8 cellular contexts compared by ENCODE assay signal in genomic region chr19:30784850-30785459, GRCh38.
A peak's percentile ranks its signal among the peaks of the same experiment; 100 is the strongest.
DNase-seq lines count a peak whose midpoint lies in the region; ATAC-seq and TF ChIP-seq lines count a peak whose summit lies in the region.

No MANE protein-coding gene starts in this region.

- intact Hi-C loops in prostate gland (cut with DNase I), result no loop called here

- H3K79me2 ChIP-seq in SK-N-SH (ENCODE audit: insufficient read depth) (no peaks in the 10 kb centered on the region), OCI-LY1 (ENCODE audit: insufficient read depth, low read length) (no peaks in the 10 kb centered on the region)

- H3K27me3 Mint-ChIP-seq in stimulated activated memory B cell treated with anti-CD40 and anti-IgM and Interleukin-4, amounts not matched to agents 10 μg/mL and 1 μg/mL and 100 μg/mL, for 72 hours, result no peaks in the 10 kb centered on the region

- no peaks in the 10 kb centered on the region for H3K4me1 Mint-ChIP-seq in stimulated activated memory B cell treated with anti-CD40 and anti-IgM and Interleukin-4, amounts not matched to agents 10 μg/mL and 1 μg/mL and 100 μg/mL, for 72 hours

- no peak overlapping the region for H3K4me3 Mint-ChIP-seq in stimulated activated memory B cell treated with anti-CD40 and anti-IgM and Interleukin-4, amounts not matched to agents 10 μg/mL and 1 μg/mL and 100 μg/mL, for 72 hours

- H3K27ac ChIP-seq in SK-N-SH (ENCODE audit: low read depth in 2 of 2, low read length in 1 of 2) (no peak overlapping the region), OCI-LY1 (ENCODE audit: low read depth, low read length, poor library complexity, severe bottlenecking) (no peak overlapping the region), gastroesophageal sphincter (no peak overlapping the region), prostate gland (no peak overlapping the region)

- H3K4me3 ChIP-seq in SK-N-SH (ENCODE audit: low read depth in 2 of 2, low read length in 1 of 2) (no peak overlapping the region; a peak in 1 of 4 replicates), OCI-LY1 (ENCODE audit: low read depth, low read length, poor library complexity, severe bottlenecking) (no peak overlapping the region), gastroesophageal sphincter (no peak overlapping the region), prostate gland (no peak overlapping the region)

- no peak for TF ChIP-seq EP300 in SK-N-SH (IDR thresholded peaks at IDR 0.05; ENCODE audit: borderline replicate concordance in 1 of 2, low read depth in 1 of 2, low read length in 1 of 2)
- TF ChIP-seq EP300 in gastroesophageal sphincter (IDR thresholded peaks at IDR 0.05), result no peak

- H3K4me2 ChIP-seq in SK-N-SH, result no peak overlapping the region
- H3K4me2 ChIP-seq in OCI-LY1 (ENCODE audit: low read length), result no peak overlapping the region

- TF ChIP-seq POLR2A in gastroesophageal sphincter (IDR thresholded peaks at IDR 0.05) (no peak), prostate gland (IDR thresholded peaks at IDR 0.05) (no peak)

- no peaks in the 10 kb centered on the region for H3F3A ChIP-seq in SK-N-SH (replicated peaks; ENCODE audit: insufficient read depth)
- H3F3A ChIP-seq in OCI-LY1 (ENCODE audit: insufficient read depth, low read length), result no peaks in the 10 kb centered on the region

- ATAC-seq in SK-N-SH treated with all-trans-retinoic acid at 6 μM for 48 hours (no peak), gastroesophageal sphincter (no peak)
- ATAC-seq in stimulated activated memory B cell treated with anti-CD40 and anti-IgM and Interleukin-4, amounts not matched to agents 10 μg/mL and 1 μg/mL and 100 μg/mL, for 72 hours, result no peak

- H3K27me3 ChIP-seq in SK-N-SH (ENCODE audit: insufficient read depth) (no peaks in the 10 kb centered on the region), OCI-LY1 (ENCODE audit: insufficient read depth, low read length) (no peaks in the 10 kb centered on the region), gastroesophageal sphincter (no peaks in the 10 kb centered on the region), prostate gland (replicated peaks; ENCODE audit: insufficient read depth) (no peaks in the 10 kb centered on the region)

- peaks cover 0 to 10% of the 10 kb centered on the region in 2 experiments; a peak in 2 of 4 replicates for H3K4me1 ChIP-seq in SK-N-SH (ENCODE audit: control insufficient read depth in 1 of 2, insufficient read depth in 2 of 2, low read depth in 1 of 2, low read length in 1 of 2)
- no peaks in the 10 kb centered on the region for H3K4me1 ChIP-seq in OCI-LY1 (ENCODE audit: insufficient read depth, low read length, severe bottlenecking)
- H3K4me1 ChIP-seq in gastroesophageal sphincter, result no peaks in the 10 kb centered on the region
- H3K4me1 ChIP-seq in prostate gland (replicated peaks), result no peaks in the 10 kb centered on the region

- no peak for DNase-seq in SK-N-SH
- peak; percentile 51 for DNase-seq in activated T-cell treated with anti-CD3 and anti-CD28 coated beads, Interleukin-2, amount 50 U/mL, for 1 hour
- peak; percentile 32 for DNase-seq in prostate gland (ENCODE audit: low spot score)
- DNase-seq in NCI-H1092 (lab: John Stamatoyannopoulos, UW), result no peak

- POLR2A ChIA-PET in SK-N-SH (lab: Yijun Ruan, JAX), result no interaction called here

- H3K36me3 Mint-ChIP-seq in stimulated activated memory B cell treated with anti-CD40 and anti-IgM and Interleukin-4, amounts not matched to agents 10 μg/mL and 1 μg/mL and 100 μg/mL, for 72 hours, result no peaks in the 10 kb centered on the region

- TF ChIP-seq CTCF in SK-N-SH (IDR thresholded peaks at IDR 0.05) (peak; percentile 40), OCI-LY1 (IDR thresholded peaks at IDR 0.05; ENCODE audit: low read length) (peak; percentile 74), gastroesophageal sphincter (IDR thresholded peaks at IDR 0.05) (peak; percentile 37 to 62 (median 50)), prostate gland (IDR thresholded peaks at IDR 0.05) (peak; percentile 44 to 77 (median 54))

- H3K9ac ChIP-seq in SK-N-SH, result no peak overlapping the region
- H3K9ac ChIP-seq in OCI-LY1 (ENCODE audit: low read length), result no peak overlapping the region

- H2AFZ ChIP-seq in SK-N-SH (ENCODE audit: low read depth), result no peak overlapping the region
- H2AFZ ChIP-seq in OCI-LY1 (ENCODE audit: low read length), result no peak overlapping the region

- H3K9me3 ChIP-seq in SK-N-SH, result no peaks in the 10 kb centered on the region
- no peaks in the 10 kb centered on the region for H3K9me3 ChIP-seq in OCI-LY1 (ENCODE audit: low read length)
- no peaks in the 10 kb centered on the region for H3K9me3 ChIP-seq in gastroesophageal sphincter
- no peaks in the 10 kb centered on the region for H3K9me3 ChIP-seq in prostate gland

- H3K9me3 Mint-ChIP-seq in stimulated activated memory B cell treated with anti-CD40 and anti-IgM and Interleukin-4, amounts not matched to agents 10 μg/mL and 1 μg/mL and 100 μg/mL, for 72 hours, result peaks cover 15% of the 10 kb centered on the region

- no peaks in the 10 kb centered on the region for H4K20me1 ChIP-seq in SK-N-SH (ENCODE audit: insufficient read depth)
- H4K20me1 ChIP-seq in OCI-LY1 (ENCODE audit: insufficient read depth, low read length), result no peaks in the 10 kb centered on the region

- H3K9me2 ChIP-seq in SK-N-SH (no peaks in the 10 kb centered on the region), OCI-LY1 (ENCODE audit: low read depth, low read length) (no peaks in the 10 kb centered on the region)

- H3K36me3 ChIP-seq in SK-N-SH (replicated peaks in 1 of 2; ENCODE audit: control insufficient read depth in 1 of 2, insufficient read depth in 2 of 2, low read length in 1 of 2) (no peaks in the 10 kb centered on the region), OCI-LY1 (ENCODE audit: insufficient read depth, low read length) (no peaks in the 10 kb centered on the region), gastroesophageal sphincter (no peaks in the 10 kb centered on the region), prostate gland (no peaks in the 10 kb centered on the region)

- 39% methylated on average over 12 of the region's 12 CpGs for WGBS in SK-N-SH (ENCODE audit: low lambda C conversion rate)
- WGBS in gastroesophageal sphincter (ENCODE audit: low coverage in 1 of 2), 2 donors, result 65% methylated on average over 8 of the region's 12 CpGs
- 74% methylated on average over 12 of the region's 12 CpGs for WGBS in prostate gland

- no peak overlapping the region for H3K27ac Mint-ChIP-seq in stimulated activated memory B cell treated with anti-CD40 and anti-IgM and Interleukin-4, amounts not matched to agents 10 μg/mL and 1 μg/mL and 100 μg/mL, for 72 hours

- CTCF ChIA-PET in SK-N-SH (lab: Yijun Ruan, JAX), result interaction anchor here (0.9 to 1.4 kb wide), 3 partner anchors 42 to 102 kb away, joined by 4 read pairs; no protein-coding TSS in a partner anchor

- peak; percentile 32 for TF ChIP-seq RAD21 in SK-N-SH (IDR thresholded peaks at IDR 0.05; ENCODE audit: low read length)

TF ChIP-seq in SK-N-SH, 30 proteins besides CTCF, POLR2A, EP300 and RAD21:
- TF ChIP-seq TAF1 (IDR thresholded peaks at IDR 0.05; ENCODE audit: borderline replicate concordance, low read depth, low read length), result no peak
- no peak for TF ChIP-seq GATA2 (CRISPR knock-in tag; IDR thresholded peaks at IDR 0.05)
- TF ChIP-seq ELF1 (IDR thresholded peaks at IDR 0.05), result no peak
- TF ChIP-seq USF1 (IDR thresholded peaks at IDR 0.05; ENCODE audit: borderline replicate concordance, low read depth), result no peak
- TF ChIP-seq NFIC (IDR thresholded peaks at IDR 0.05; ENCODE audit: borderline replicate concordance), result no peak
- TF ChIP-seq MXI1 (IDR thresholded peaks at IDR 0.05; ENCODE audit: low read depth, low read length), result no peak
- TF ChIP-seq SMC3 (IDR thresholded peaks at IDR 0.05; ENCODE audit: low read depth, low read length), result 0 out of 2 replicates have a peak, but pooled peaks have one; percentile 9
- no peak for TF ChIP-seq RXRA (IDR thresholded peaks at IDR 0.05; ENCODE audit: borderline replicate concordance, low read depth)
- TF ChIP-seq GABPA (IDR thresholded peaks at IDR 0.05; ENCODE audit: low read depth), result no peak
TF ChIP-seq in SK-N-SH: peak in this region for 1.

TF ChIP-seq in SK-N-SH treated with all-trans-retinoic acid at 6 μM for 48 hours, 23 proteins besides CTCF, POLR2A, EP300 and RAD21 (continues in another document):
- TF ChIP-seq ZNF70 (CRISPR knock-in tag; IDR thresholded peaks at IDR 0.05), result no peak
- TF ChIP-seq ZFP3 (CRISPR knock-in tag; IDR thresholded peaks at IDR 0.05), result no peak
- no peak for TF ChIP-seq TSHZ2 (CRISPR knock-in tag; IDR thresholded peaks at IDR 0.05)
- no peak for TF ChIP-seq ISL1 (CRISPR knock-in tag; IDR thresholded peaks at IDR 0.05)
- no peak for TF ChIP-seq ZNF8 (CRISPR knock-in tag; IDR thresholded peaks at IDR 0.05)

Comparison
In these comparisons a context has a peak if more than half of its experiments do, and no peak if none do; other contexts are left out.
1. DNase-seq: peak in activated T-cell treated with anti-CD3 and anti-CD28 coated beads, Interleukin-2, amount 50 U/mL, for 1 hour (single experiment) and prostate gland (single experiment); none in SK-N-SH (single experiment) and NCI-H1092 (single experiment).
2. Peak in every context shown above with its lines, with median percentiles within 50 percentile points of each other: CTCF ChIP-seq.